ENCODE assay signal across 22 cellular contexts in the genomic region with DNA sequence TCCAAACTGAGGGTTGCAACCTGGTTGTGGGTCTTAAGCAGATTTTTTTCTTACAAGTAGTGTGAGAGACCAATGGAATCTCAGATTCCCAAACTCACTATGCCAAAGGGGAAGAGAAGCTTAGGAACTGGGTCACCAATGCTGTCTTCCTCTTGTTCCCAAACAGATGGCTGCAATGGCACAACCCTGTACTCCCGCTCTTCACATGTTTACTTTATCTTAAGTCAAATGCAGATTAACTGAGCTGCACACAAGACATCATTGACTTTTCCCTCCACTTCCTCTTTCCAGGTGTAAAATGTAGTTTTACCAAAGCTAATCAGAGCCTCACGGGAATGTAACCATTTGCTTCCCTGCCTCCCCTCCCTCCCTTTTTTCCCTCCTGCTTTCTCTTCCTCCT. TPM values are rescaled to one million over a fixed set of nuclear protein-coding genes. Genes with fewer than 3 reads are reported as not detected.
DNase-seq lines count a peak whose midpoint lies in the region; ATAC-seq, FAIRE-seq and TF ChIP-seq lines count a peak whose summit lies in the region.
"Had no signal": no experiment of that assay in that cellular context is flagged by ENCODE, and none has a peak within 500 bp of the region (broad histone marks: within the 10 kb centered on the region; RNA-seq: fewer than 3 reads in every experiment).

No MANE protein-coding gene starts in this region.

- CTCF ChIA-PET in H1 (lab: Charles Lee; ENCODE audit: partially characterized antibody) (interaction anchor here (0.9 kb wide), 1 partner anchor 40 kb away, joined by 6 read pairs; no protein-coding TSS in a partner anchor), GM10248 (lab: Yijun Ruan, JAX) (interaction anchor here (1.2 to 1.7 kb wide), 4 partner anchors 9 to 258 kb away, joined by 3 to 5 read pairs (median 4); no protein-coding TSS in a partner anchor)

- no peaks in the 10 kb centered on the region for H3F3A ChIP-seq in GM23338 (replicated peaks; ENCODE audit: low read depth)

- no peak for TF ChIP-seq RAD21 in H1 (IDR thresholded peaks at IDR 0.05 in 1 of 2, conservative IDR thresholded peaks at IDR 0.05 in 1 of 2; ENCODE audit: low read depth in 2 of 2, low read length in 2 of 2)

- no peak overlapping the region for H4K5ac ChIP-seq in H1 (ENCODE audit: insufficient read length, low read depth, low read length)

- no peak overlapping the region for H4K91ac ChIP-seq in H1 (replicated peaks; ENCODE audit: insufficient read length, low read length)

- no peaks in the 10 kb centered on the region for H3K9me3 Mint-ChIP-seq in GM23338

- H3K36me3 ChIP-seq in GM23338 (ENCODE audit: insufficient read depth): no peaks in the 10 kb centered on the region
- H3K36me3 ChIP-seq in H1 (ENCODE audit: control insufficient read depth in 2 of 4, insufficient read depth in 4 of 4, low read length in 3 of 4): no peaks in the 10 kb centered on the region
- no peaks in the 10 kb centered on the region for H3K36me3 ChIP-seq in thyroid gland
- no peaks in the 10 kb centered on the region for H3K36me3 ChIP-seq in BE2C

- no peak overlapping the region for H3K27ac ChIP-seq in GM23338 (ENCODE audit: low read depth)
- no peak overlapping the region for H3K27ac ChIP-seq in H1 (ENCODE audit: low read depth, low read length)
- H3K27ac ChIP-seq in thyroid gland: peak overlapping the region; percentile 66 to 92 (median 81)
- H3K27ac ChIP-seq: C4-2B, HL-60 had no signal

- no peaks in the 10 kb centered on the region for H3K36me3 Mint-ChIP-seq in GM23338 (ENCODE audit: low read depth)

- no peaks in the 10 kb centered on the region for H3K9me2 ChIP-seq in GM23338 (ENCODE audit: insufficient read depth)

- H2BK120ac ChIP-seq in H1 (replicated peaks; ENCODE audit: low read depth, low read length): no peak overlapping the region

- intact Hi-C loops in thyroid gland (cut with DNase I): no loop called here

- no peaks in the 10 kb centered on the region for H3K79me1 ChIP-seq in H1 (ENCODE audit: low read depth, low read length)

- no peak overlapping the region for H3K4me3 Mint-ChIP-seq in GM23338

- H3K23ac ChIP-seq in H1 (ENCODE audit: insufficient read length): no peak overlapping the region

- no peak overlapping the region for H3K18ac ChIP-seq in H1 (ENCODE audit: extremely low read depth, low read length)

- no peak overlapping the region for H2BK15ac ChIP-seq in H1 (ENCODE audit: low read length)

- H4K20me1 ChIP-seq in GM23338 (replicated peaks; ENCODE audit: insufficient read depth) (no peaks in the 10 kb centered on the region), H1 (replicated peaks in 1 of 2; ENCODE audit: control insufficient read depth in 1 of 2, insufficient read depth in 2 of 2, low read length in 2 of 2) (no peaks in the 10 kb centered on the region)

- H3K9me3 ChIP-seq in H1 (ENCODE audit: insufficient read depth in 2 of 2, low read depth in 1 of 2, low read length in 1 of 2): no peaks in the 10 kb centered on the region
- H3K9me3 ChIP-seq in thyroid gland: no peaks in the 10 kb centered on the region
- no peaks in the 10 kb centered on the region for H3K9me3 ChIP-seq in BE2C

- no peak for TF ChIP-seq POLR2A in H1 (IDR thresholded peaks at IDR 0.05; ENCODE audit: control extremely low read depth in 1 of 2, low read depth in 2 of 2, low read length in 2 of 2)
- TF ChIP-seq POLR2A in thyroid gland (IDR thresholded peaks at IDR 0.05): no peak

- no peak for ATAC-seq in GM23338
- ATAC-seq: SK-N-SH treated with all-trans-retinoic acid at 6 μM for 48 hours had no signal

- H3K79me2 ChIP-seq in GM23338 (replicated peaks; ENCODE audit: insufficient read depth): no peaks in the 10 kb centered on the region
- H3K79me2 ChIP-seq in H1 (ENCODE audit: control insufficient read depth in 1 of 2, insufficient read depth in 2 of 2, low read length in 2 of 2): no peaks in the 10 kb centered on the region

- H3K27me3 ChIP-seq in GM23338 (ENCODE audit: insufficient read depth) (no peaks in the 10 kb centered on the region), H1 (replicated peaks in 1 of 4; ENCODE audit: control insufficient read depth in 3 of 4, extremely low read depth in 1 of 4, insufficient read depth in 3 of 4, low read length in 3 of 4) (no peaks in the 10 kb centered on the region; a peak in 1 of 7 replicates), thyroid gland (no peaks in the 10 kb centered on the region), BE2C (no peaks in the 10 kb centered on the region)

- no peak overlapping the region for H3K56ac ChIP-seq in H1 (replicated peaks; ENCODE audit: insufficient read length, low read depth, low read length)

- H2BK20ac ChIP-seq in H1 (ENCODE audit: low read length): no peak overlapping the region

- H2BK12ac ChIP-seq in H1 (ENCODE audit: low read depth, low read length): 0 out of 2 replicates have a peak overlapping the region, but pooled peaks have one; percentile 50

- FAIRE-seq in H1 (lab: Jason Lieb, UNC): no peak
- FAIRE-seq: HTR-8/SVneo had no signal

- peak overlapping the region; percentile 86; the same call in 1 of the 2 replicates for H2AFZ ChIP-seq in GM23338
- no peak overlapping the region for H2AFZ ChIP-seq in H1 (ENCODE audit: low read length)

- no peak overlapping the region for H3K27ac Mint-ChIP-seq in GM23338

- H3K4me3 ChIP-seq in GM23338: no peak overlapping the region
- H3K4me3 ChIP-seq in H1 (ENCODE audit: extremely low read depth in 1 of 4, insufficient read depth in 2 of 4, low read depth in 3 of 4, low read length in 4 of 4): no peak overlapping the region
- no peak overlapping the region for H3K4me3 ChIP-seq in thyroid gland (replicated peaks in 1 of 3)
- no peak overlapping the region for H3K4me3 ChIP-seq in BE2C (ENCODE audit: low read depth, low read length)

- H3K4ac ChIP-seq in H1 (replicated peaks; ENCODE audit: insufficient read length, low read depth, low read length): no peak overlapping the region

- H3K9ac ChIP-seq in H1 (replicated peaks in 1 of 4; ENCODE audit: extremely low read depth in 1 of 4, low read depth in 3 of 4, low read length in 3 of 4): no peak overlapping the region

- no peak overlapping the region for H2BK5ac ChIP-seq in H1 (ENCODE audit: low read depth, low read length)

- H2AK5ac ChIP-seq in H1 (ENCODE audit: low read depth, low read length): no peak overlapping the region

- H3K4me1 ChIP-seq in GM23338 (ENCODE audit: insufficient read depth) (peaks cover 19% of the 10 kb centered on the region), H1 (replicated peaks in 1 of 4; ENCODE audit: control insufficient read depth in 3 of 4, insufficient read depth in 4 of 4, low read length in 3 of 4) (peaks cover 4 to 19% (median 12%) of the 10 kb centered on the region in 4 experiments), thyroid gland (peaks cover 56 to 62% of the 10 kb centered on the region in 2 donors), BE2C (no peaks in the 10 kb centered on the region)

- no peak for TF ChIP-seq EP300 in H1 (IDR thresholded peaks at IDR 0.05; ENCODE audit: borderline replicate concordance in 1 of 2, low read depth in 2 of 2, low read length in 2 of 2)

- TF ChIP-seq CTCF in GM23338 (conservative IDR thresholded peaks at IDR 0.05; ENCODE audit: low read depth in 2 of 2) (no peak), H1 (IDR thresholded peaks at IDR 0.05; ENCODE audit: control extremely low read depth in 1 of 3, insufficient read depth in 1 of 3, low read depth in 1 of 3, low read length in 3 of 3) (no peak), thyroid gland (IDR thresholded peaks at IDR 0.05) (no peak), BE2C (IDR thresholded peaks at IDR 0.05; ENCODE audit: low read depth, low read length) (no peak), GM10248 (IDR thresholded peaks at IDR 0.05; ENCODE audit: control extremely low read depth, extremely low read depth, low read depth, missing control alignments) (no peak)

- POLR2A ChIA-PET in H1 (lab: Charles Lee; ENCODE audit: partially characterized antibody) (no interaction called here), GM10248 (lab: Yijun Ruan, JAX) (no interaction called here)

- no peak overlapping the region for H3K14ac ChIP-seq in H1 (ENCODE audit: insufficient read length)

- 85% methylated on average over 2 of the region's 2 CpGs; no CpG with 5 or more reads in 1 of the 2 experiments for WGBS in H1 (ENCODE audit: extremely low coverage in 1 of 2, insufficient coverage in 1 of 2, insufficient read length in 1 of 2, insufficient replicate concordance in 2 of 2, low coverage in 1 of 2, low lambda C conversion rate in 2 of 2, missing lambda C conversion rate in 1 of 2), 2 experiments
- WGBS in thyroid gland, 2 donors: 72 to 84% methylated on average over 2 of the region's 2 CpGs

- peaks cover 46% of the 10 kb centered on the region for H3K4me1 Mint-ChIP-seq in GM23338

- no peak overlapping the region for H3K4me2 ChIP-seq in GM23338
- H3K4me2 ChIP-seq in H1 (ENCODE audit: insufficient read depth in 1 of 2, low read depth in 2 of 2, low read length in 2 of 2): no peak overlapping the region

- no peak overlapping the region for H4K8ac ChIP-seq in H1 (ENCODE audit: extremely low read depth, insufficient read depth, low read length)

- peak; percentile 19 for DNase-seq in NOMO-1 treated with DMSO at 0.1 percent for 48 hours (lab: John Stamatoyannopoulos, UW; ENCODE audit: unreplicated experiment)
- DNase-seq in NOMO-1 (lab: John Stamatoyannopoulos, UW; ENCODE audit: unreplicated experiment in 2 of 2): no peak
- DNase-seq in GM23338 (ENCODE audit: low spot score): no peak
- DNase-seq in H1 (ENCODE audit: low read depth in 1 of 2, low spot score in 2 of 2): no peak
- no peak for DNase-seq in thyroid gland
- no peak for DNase-seq in NCI-H2227 treated with DMSO at 0.1 percent for 48 hours (lab: John Stamatoyannopoulos, UW)
- no peak for DNase-seq in BE2C
- DNase-seq in GM10248 (ENCODE audit: extremely low spot score): no peak
- DNase-seq: COR-L47, GOT3, NCI-H1436, NCI-H2029, NCI-H2171, SHP77 treated with DMSO at 0.1 percent for 48 hours had no signal

- peaks cover 5% of the 10 kb centered on the region for H3K27me3 Mint-ChIP-seq in GM23338 (ENCODE audit: insufficient read depth, low read depth, poor library complexity)

- H3K23me2 ChIP-seq in H1 (ENCODE audit: low read depth, low read length): no peaks in the 10 kb centered on the region

RNA-seq across cellular contexts. Expression of a gene that starts 14.4 kb away (rescaled TPM):
- total RNA-seq in GM23338 (2014; rRNA removed; shearing (Covaris generic)): not detected in 2 replicates
- polyA plus RNA-seq in GM23338 (2016; fragmentation: Nextera tagmentation; extraction: Ambion mirVana): not detected in 2 replicates
- total RNA-seq in H1 (2021; fragmentation: NEBNext Ultra II Directional; extraction: Animal tissue kit (Norgen Biotek cat#: 25700)): not detected in 2 replicates
- polyA plus RNA-seq in H1 (2011; rRNA removed): not detected in 2 replicates
- polyA plus RNA-seq in H1 (2011; cell fraction: cytosol; rRNA removed): not detected
- not detected for polyA plus RNA-seq in H1 (2011; cell fraction: nucleus; rRNA removed)
- not detected in 4 replicates for polyA plus RNA-seq in H1 (2012, experiment 1 of 2)
- polyA plus RNA-seq in H1 (2012, experiment 2 of 2): not detected
- polyA plus RNA-seq in H1 (2013, experiment 1 of 2): not detected
- polyA plus RNA-seq in H1 (2013, experiment 2 of 2): not detected
- polyA minus RNA-seq in H1 (2011; rRNA and poly(A)+ RNA removed): not detected in 2 replicates
- not detected for polyA minus RNA-seq in H1 (2011; cell fraction: cytosol; rRNA and poly(A)+ RNA removed)
- not detected for polyA minus RNA-seq in H1 (2011; cell fraction: nucleus; rRNA and poly(A)+ RNA removed)
- total RNA-seq in thyroid gland: not detected
- not detected for polyA plus RNA-seq in BE2C (2012; ENCODE audit: insufficient read depth, insufficient read length, low read depth)
- total RNA-seq: A172, NCI-H460, OCI-LY7, RPMI7951 had no signal

RNA-seq across cellular contexts. Expression of a gene that starts 45.8 kb away (rescaled TPM):
- not detected in 2 replicates for total RNA-seq in GM23338 (2014; rRNA removed; shearing (Covaris generic))
- polyA plus RNA-seq in GM23338 (2016; fragmentation: Nextera tagmentation; extraction: Ambion mirVana) (not detected in 2 replicates), H1 (2011; rRNA removed) (not detected in 2 replicates)
- total RNA-seq in H1 (2021; fragmentation: NEBNext Ultra II Directional; extraction: Animal tissue kit (Norgen Biotek cat#: 25700)): not detected in 2 replicates
- polyA plus RNA-seq in H1 (2011; cell fraction: cytosol; rRNA removed): not detected
- polyA plus RNA-seq in H1 (2011; cell fraction: nucleus; rRNA removed): not detected
- polyA plus RNA-seq in H1 (2012, experiment 1 of 2): not detected in 4 replicates
- not detected for polyA plus RNA-seq in H1 (2012, experiment 2 of 2)
- not detected for polyA plus RNA-seq in H1 (2013, experiment 1 of 2)
- not detected for polyA plus RNA-seq in H1 (2013, experiment 2 of 2)
- polyA minus RNA-seq in H1 (2011; rRNA and poly(A)+ RNA removed): not detected in 2 replicates
- polyA minus RNA-seq in H1 (2011; cell fraction: cytosol; rRNA and poly(A)+ RNA removed): not detected
- not detected for polyA minus RNA-seq in H1 (2011; cell fraction: nucleus; rRNA and poly(A)+ RNA removed)
- not detected for total RNA-seq in thyroid gland
- not detected for polyA plus RNA-seq in BE2C (2012; ENCODE audit: insufficient read depth, insufficient read length, low read depth)
- total RNA-seq: A172, NCI-H460, OCI-LY7, RPMI7951 had no signal

Comparison
In these comparisons a context has a peak if more than half of its experiments do, and no peak if none do; other contexts are left out.
1. H3K27ac ChIP-seq: peak in thyroid gland (3 of 3); none in GM23338 (single experiment) and H1 (single experiment).